In genomic region chr10:112230325-112230988, GRCh38 we compare ENCODE assay signal across 25 cellular contexts. TPM values are rescaled to one million over a fixed set of nuclear protein-coding genes. Genes with fewer than 3 reads are reported as not detected.
A peak's percentile ranks its signal among the peaks of the same experiment; 100 is the strongest.
DNase-seq lines count a peak whose midpoint lies in the region; ATAC-seq and TF ChIP-seq lines count a peak whose summit lies in the region.
"Had no signal": no experiment of that assay in that cellular context is flagged by ENCODE, and none has a peak within 500 bp of the region (broad histone marks: within the 10 kb centered on the region; RNA-seq: fewer than 3 reads in every experiment).

No MANE protein-coding gene starts in this region.

- H3K27me3 ChIP-seq in breast epithelium = no peaks in the 10 kb centered on the region
- H3K27me3 ChIP-seq: colonic mucosa had no signal

- no peak overlapping the region for H3K4me3 ChIP-seq in breast epithelium
- H3K4me3 ChIP-seq: colonic mucosa, lung, psoas muscle, SK-N-MC had no signal

- no peaks in the 10 kb centered on the region for H3K9me3 Mint-ChIP-seq in MCF 10A (ENCODE audit: unreplicated experiment)
- H3K9me3 Mint-ChIP-seq: CD4-positive, alpha-beta T cell; natural killer cell; stimulated activated effector memory CD8-positive, alpha-beta T cell treated with anti-CD3 and anti-CD28 coated beads, Interleukin-12 subunit alpha, Interleukin-12 subunit beta, amount 100 ng/mL, for 72 hours had no signal

- BruUV-seq in MCF 10A (replicated peaks; lab: Mats Ljungman, UMichigan) = no TSS peak

- POLR2A ChIA-PET in MCF 10A (lab: Yijun Ruan, JAX) = no interaction called here

- in situ Hi-C loops in SK-MEL-5 (cut with HindIII; ENCODE audit: low pct_unique_long_range_greater_than_20kb, low sequenced_read_pairs) = no loop called here

- TF ChIP-seq CTCF in MCF 10A (IDR thresholded peaks at IDR 0.05; ENCODE audit: unreplicated experiment) = no peak
- no peak for TF ChIP-seq CTCF in breast epithelium (IDR thresholded peaks at IDR 0.05)

- H3K36me3 Mint-ChIP-seq in MCF 10A (ENCODE audit: insufficient read depth, unreplicated experiment) = no peaks in the 10 kb centered on the region
- H3K36me3 Mint-ChIP-seq: natural killer cell; stimulated activated effector memory CD8-positive, alpha-beta T cell treated with anti-CD3 and anti-CD28 coated beads, Interleukin-12 subunit alpha, Interleukin-12 subunit beta, amount 100 ng/mL, for 72 hours had no signal

- no peak overlapping the region for H3K27ac ChIP-seq in breast epithelium
- H3K27ac ChIP-seq: colonic mucosa, psoas muscle, SK-N-MC had no signal

- peak overlapping the region; percentile 65 for H3K27ac Mint-ChIP-seq in MCF 10A (ENCODE audit: low read depth, unreplicated experiment)
- H3K27ac Mint-ChIP-seq: CD4-positive, alpha-beta T cell; natural killer cell; stimulated activated effector memory CD8-positive, alpha-beta T cell treated with anti-CD3 and anti-CD28 coated beads, Interleukin-12 subunit alpha, Interleukin-12 subunit beta, amount 100 ng/mL, for 72 hours had no signal

- H3K4me3 Mint-ChIP-seq in MCF 10A (ENCODE audit: unreplicated experiment) = no peak overlapping the region
- H3K4me3 Mint-ChIP-seq: CD4-positive, alpha-beta T cell; natural killer cell; stimulated activated effector memory CD8-positive, alpha-beta T cell treated with anti-CD3 and anti-CD28 coated beads, Interleukin-12 subunit alpha, Interleukin-12 subunit beta, amount 100 ng/mL, for 72 hours had no signal

- H3K4me1 Mint-ChIP-seq in MCF 10A (ENCODE audit: insufficient read depth, unreplicated experiment) = peaks cover 65% of the 10 kb centered on the region
- H3K4me1 Mint-ChIP-seq: natural killer cell; stimulated activated effector memory CD8-positive, alpha-beta T cell treated with anti-CD3 and anti-CD28 coated beads, Interleukin-12 subunit alpha, Interleukin-12 subunit beta, amount 100 ng/mL, for 72 hours had no signal

- no peaks in the 10 kb centered on the region for H3K4me1 ChIP-seq in breast epithelium
- H3K4me1 ChIP-seq: colonic mucosa had no signal

- no peaks in the 10 kb centered on the region for H3K27me3 Mint-ChIP-seq in MCF 10A (ENCODE audit: insufficient read depth, unreplicated experiment)

- no peaks in the 10 kb centered on the region for H3K36me3 ChIP-seq in breast epithelium
- H3K36me3 ChIP-seq: colonic mucosa had no signal

- ATAC-seq in HG02981 (IDR thresholded peaks at IDR 0.05; ENCODE audit: unreplicated experiment) = no peak
- ATAC-seq: natural killer cell; stimulated activated effector memory CD8-positive, alpha-beta T cell treated with anti-CD3 and anti-CD28 coated beads, Interleukin-12 subunit alpha, Interleukin-12 subunit beta, amount 100 ng/mL, for 72 hours had no signal

- CTCF ChIA-PET in MCF 10A (lab: Yijun Ruan, JAX) = interaction anchor here (0.7 kb wide), 1 partner anchor 624 kb away, joined by 4 read pairs; no protein-coding TSS in a partner anchor

- TF ChIP-seq POLR2A in breast epithelium (IDR thresholded peaks at IDR 0.05) = no peak

- intact Hi-C loops in MCF 10A (cut with micrococcal nuclease) (no loop called here), breast epithelium (cut with DNase I; ENCODE audit: low total_unique reads) (loop anchor here (2.0 kb wide), 1 partner anchor 44 kb away; no protein-coding TSS in a partner anchor)

- DNase-seq in MCF 10A (ENCODE audit: unreplicated experiment) = no peak
- no peak for DNase-seq in breast epithelium (ENCODE audit: low spot score in 2 of 2)
- DNase-seq in SK-MEL-5 (ENCODE audit: low read depth, low spot score) = peak; percentile 58
- peak; percentile 89 for DNase-seq in foreskin melanocyte
- no peak for DNase-seq in SKM-1 treated with dmso at 0.1 percent for 144 hours (lab: John Stamatoyannopoulos, UW; ENCODE audit: unreplicated experiment)
- DNase-seq in islet precursor cell = no peak
- no peak for DNase-seq in activated gamma-delta T cell treated with Interleukin-2 at 50 U/mL for 16 hours
- DNase-seq: activated CD4-positive, alpha-beta T cell treated with anti-CD3 and anti-CD28 coated beads for 1 hour; activated CD8-positive, alpha-beta memory T cell treated with anti-CD3 and anti-CD28 coated beads, Interleukin-2, amount 50 U/mL, for 4 hours; aorta; CD4-positive, alpha-beta T cell; colonic mucosa; DND-41; natural killer cell; NCI-H1048; NCI-H2081 treated with DMSO at 0.1 percent for 48 hours; NCI-H526; psoas muscle; T1000 had no signal

- no peaks in the 10 kb centered on the region for H3K9me3 ChIP-seq in breast epithelium
- H3K9me3 ChIP-seq: colonic mucosa, psoas muscle had no signal

RNA-seq across cellular contexts. Expression of gene GPAM, which starts 46.9 kb away (rescaled TPM):
- 19.8 and 20.4 TPM in 2 replicates for total RNA-seq in MCF 10A (2022)
- total RNA-seq in breast epithelium = 100 to 1,000 TPM in 1 of 3 donors, 10 to 100 TPM in 2; 13.4 to 462 (median 26.3) TPM
- 17.6 and 17.8 TPM in 2 replicates for total RNA-seq in SK-MEL-5 (2014; rRNA removed; shearing (Covaris generic))
- polyA plus RNA-seq in SK-MEL-5 (2015; cell fraction: cytosol; rRNA removed) = 8.3 and 10.0 TPM in 2 replicates
- 27.3 and 27.4 TPM in 2 replicates for polyA plus RNA-seq in SK-MEL-5 (2015; cell fraction: nucleus; rRNA removed)

RNA-seq across cellular contexts. Expression of gene TECTB, which starts 52.7 kb away (rescaled TPM):
- not detected in 2 replicates for total RNA-seq in MCF 10A (2022)
- total RNA-seq in breast epithelium = not detected
- not detected in 2 replicates for total RNA-seq in SK-MEL-5 (2014; rRNA removed; shearing (Covaris generic))
- polyA plus RNA-seq in SK-MEL-5 (2015; cell fraction: cytosol; rRNA removed) = not detected in 2 replicates
- polyA plus RNA-seq in SK-MEL-5 (2015; cell fraction: nucleus; rRNA removed) = not detected in 2 replicates
- total RNA-seq: aorta; CD4-positive, alpha-beta T cell; colonic mucosa; endothelial cell of umbilical vein; lung; natural killer cell; OCI-LY7; psoas muscle had no signal
- polyA plus RNA-seq: aorta, endothelial cell of umbilical vein, lung, psoas muscle had no signal

Comparison
In these comparisons a context has a peak if more than half of its experiments do, and no peak if none do; other contexts are left out.
1. DNase-seq: peak in SK-MEL-5 (single experiment) and foreskin melanocyte (single experiment); none in MCF 10A (single experiment), breast epithelium (0 of 2), SKM-1 treated with dmso at 0.1 percent for 144 hours (single experiment), islet precursor cell (single experiment) and activated gamma-delta T cell treated with Interleukin-2 at 50 U/mL for 16 hours (single experiment).